In the genomic region with DNA sequence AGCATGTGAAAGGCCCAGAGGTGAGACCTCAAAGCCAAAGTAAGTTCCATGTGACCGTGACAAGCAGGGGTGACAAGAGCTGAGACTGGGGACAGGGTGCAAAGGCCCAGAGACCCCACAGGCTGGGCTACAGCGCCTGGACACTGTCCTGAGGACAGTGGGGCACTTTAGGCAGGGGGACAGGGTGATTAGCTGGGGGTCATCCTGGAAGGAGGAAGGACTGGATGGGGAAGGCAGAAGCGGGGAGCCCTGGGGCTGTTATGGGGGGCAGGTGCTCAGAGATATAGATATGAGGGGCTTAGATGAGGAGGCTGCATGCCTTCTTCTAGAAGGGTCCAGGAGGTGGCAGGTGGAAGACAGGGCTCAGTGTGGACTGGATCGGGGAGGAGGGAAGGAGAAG, we compare ENCODE assay signal across 24 cellular contexts. TPM values are rescaled to one million over a fixed set of nuclear protein-coding genes. Genes with fewer than 3 reads are reported as not detected.
DNase-seq lines count a peak whose midpoint lies in the region; ATAC-seq and TF ChIP-seq lines count a peak whose summit lies in the region.
"Had no signal": no experiment of that assay in that cellular context is flagged by ENCODE, and none has a peak within 500 bp of the region (broad histone marks: within the 10 kb centered on the region; RNA-seq: fewer than 3 reads in every experiment).

No MANE protein-coding gene starts in this region.

- no peak overlapping the region for H2AFZ ChIP-seq in neuronal stem cell (ENCODE audit: low read length)
- H2AFZ ChIP-seq: GM23248 had no signal

- no peaks in the 10 kb centered on the region for H3K9me3 Mint-ChIP-seq in activated naive CD4-positive, alpha-beta T cell treated with anti-CD3 and anti-CD28 coated beads, Interleukin-2, amount 50 U/mL, for 24 hours
- no peaks in the 10 kb centered on the region for H3K9me3 Mint-ChIP-seq in activated naive CD4-positive, alpha-beta T cell treated with anti-CD3 and anti-CD28 coated beads for 36 hours
- H3K9me3 Mint-ChIP-seq in Calu3 (ENCODE audit: low read depth, unreplicated experiment) (no peaks in the 10 kb centered on the region), brain (no peaks in the 10 kb centered on the region)
- H3K9me3 Mint-ChIP-seq: CD4-positive, alpha-beta memory T cell had no signal

- no peak for DNase-seq in activated naive CD4-positive, alpha-beta T cell treated with anti-CD3 and anti-CD28 coated beads for 36 hours
- no peak for DNase-seq in Calu3
- DNase-seq in neuronal stem cell (ENCODE audit: low spot score) = no peak
- no peak for DNase-seq in islet precursor cell
- DNase-seq in NCI-H187 treated with DMSO at 0.1 percent for 48 hours (lab: John Stamatoyannopoulos, UW) = no peak
- DNase-seq: AML-193; C1 segment of cervical spinal cord; CD4-positive, alpha-beta memory T cell; COR-L47; GM23248; HCEC 1CT; KG1; MG63; NCI-H1105 treated with DMSO at 0.1 percent for 48 hours; NCI-H146; NCI-H2029; NCI-H446; NCI-H524 treated with DMSO at 0.1 percent for 48 hours; NCI-H774; SJCRH30 had no signal

- no peak overlapping the region for H3K4me3 Mint-ChIP-seq in activated naive CD4-positive, alpha-beta T cell treated with anti-CD3 and anti-CD28 coated beads, Interleukin-2, amount 50 U/mL, for 24 hours
- no peak overlapping the region for H3K4me3 Mint-ChIP-seq in activated naive CD4-positive, alpha-beta T cell treated with anti-CD3 and anti-CD28 coated beads for 36 hours
- no peak overlapping the region for H3K4me3 Mint-ChIP-seq in Calu3 (ENCODE audit: low read depth, unreplicated experiment)
- no peak overlapping the region for H3K4me3 Mint-ChIP-seq in brain
- H3K4me3 Mint-ChIP-seq: CD4-positive, alpha-beta memory T cell had no signal

- no peak overlapping the region for H4K91ac ChIP-seq in neuronal stem cell (ENCODE audit: low read depth, low read length, poor library complexity)

- peaks cover 15 to 19% of the 10 kb centered on the region in 2 donors for H3K4me1 ChIP-seq in neuronal stem cell (ENCODE audit: control insufficient read depth in 2 of 2, insufficient read depth in 1 of 2, low read depth in 1 of 2, low read length in 2 of 2)

- peak overlapping the region; percentile 65 for H3K23ac ChIP-seq in neuronal stem cell (ENCODE audit: low read depth, low read length, poor library complexity)

- TF ChIP-seq CTCF in Calu3 (IDR thresholded peaks at IDR 0.05; ENCODE audit: unreplicated experiment) (no peak), brain (conservative IDR thresholded peaks at IDR 0.05) (no peak)

- no peak overlapping the region for H3K4me2 ChIP-seq in neuronal stem cell (ENCODE audit: insufficient read depth, low read length, poor library complexity, severe bottlenecking)

- H2BK15ac ChIP-seq in neuronal stem cell (ENCODE audit: low read length) = no peak overlapping the region

- no peak overlapping the region for H4K8ac ChIP-seq in neuronal stem cell (ENCODE audit: low read depth, low read length)

- no peaks in the 10 kb centered on the region for H3K9me3 ChIP-seq in neuronal stem cell (replicated peaks in 1 of 2; ENCODE audit: control insufficient read depth in 2 of 2, insufficient read depth in 1 of 2, low read depth in 1 of 2, low read length in 2 of 2)
- H3K9me3 ChIP-seq: MG63, SJCRH30 had no signal

- no CpG with 5 or more reads among the region's 4 CpGs for WGBS in neuronal stem cell (ENCODE audit: extremely low coverage in 2 of 2, insufficient read length in 2 of 2, insufficient replicate concordance in 1 of 2), 2 donors

- no peak overlapping the region for H3K14ac ChIP-seq in neuronal stem cell (ENCODE audit: low read length)

- peak overlapping the region; percentile 11 for H3K27ac Mint-ChIP-seq in activated naive CD4-positive, alpha-beta T cell treated with anti-CD3 and anti-CD28 coated beads, Interleukin-2, amount 50 U/mL, for 24 hours
- H3K27ac Mint-ChIP-seq in activated naive CD4-positive, alpha-beta T cell treated with anti-CD3 and anti-CD28 coated beads for 36 hours = no peak overlapping the region
- peak overlapping the region; percentile 4 for H3K27ac Mint-ChIP-seq in Calu3 (ENCODE audit: unreplicated experiment)
- H3K27ac Mint-ChIP-seq in brain = peak overlapping the region in 3 of 5 experiments; percentile 31 to 64 (median 45)
- H3K27ac Mint-ChIP-seq: CD4-positive, alpha-beta memory T cell had no signal

- H2AK5ac ChIP-seq in neuronal stem cell (ENCODE audit: low read depth, low read length) = no peak overlapping the region

- no peak for ATAC-seq in GM18498 (IDR thresholded peaks at IDR 0.05; ENCODE audit: unreplicated experiment)

- H3K36me3 Mint-ChIP-seq in activated naive CD4-positive, alpha-beta T cell treated with anti-CD3 and anti-CD28 coated beads, Interleukin-2, amount 50 U/mL, for 24 hours = no peaks in the 10 kb centered on the region
- no peaks in the 10 kb centered on the region for H3K36me3 Mint-ChIP-seq in activated naive CD4-positive, alpha-beta T cell treated with anti-CD3 and anti-CD28 coated beads for 36 hours (ENCODE audit: low read depth)
- peaks cover 71% of the 10 kb centered on the region for H3K36me3 Mint-ChIP-seq in Calu3 (ENCODE audit: insufficient read depth, unreplicated experiment)
- peaks cover 12% of the 10 kb centered on the region for H3K36me3 Mint-ChIP-seq in brain
- H3K36me3 Mint-ChIP-seq: CD4-positive, alpha-beta memory T cell had no signal

- no peaks in the 10 kb centered on the region for H3K27me3 ChIP-seq in neuronal stem cell (ENCODE audit: control insufficient read depth in 3 of 3, insufficient read depth in 3 of 3, low read depth in 1 of 3, low read length in 3 of 3)
- H3K27me3 ChIP-seq: MG63, SJCRH30 had no signal

- no peaks in the 10 kb centered on the region for H3K4me1 Mint-ChIP-seq in activated naive CD4-positive, alpha-beta T cell treated with anti-CD3 and anti-CD28 coated beads, Interleukin-2, amount 50 U/mL, for 24 hours
- no peaks in the 10 kb centered on the region for H3K4me1 Mint-ChIP-seq in activated naive CD4-positive, alpha-beta T cell treated with anti-CD3 and anti-CD28 coated beads for 36 hours (ENCODE audit: low read depth)
- H3K4me1 Mint-ChIP-seq in Calu3 (ENCODE audit: low read depth, unreplicated experiment) (no peaks in the 10 kb centered on the region), brain (peaks cover 30% of the 10 kb centered on the region)
- H3K4me1 Mint-ChIP-seq: CD4-positive, alpha-beta memory T cell had no signal

- peaks cover 40 to 49% of the 10 kb centered on the region in 2 donors for H3K36me3 ChIP-seq in neuronal stem cell (replicated peaks in 1 of 2; ENCODE audit: control insufficient read depth in 2 of 2, insufficient read depth in 2 of 2, low read length in 2 of 2)
- H3K36me3 ChIP-seq: MG63, SJCRH30 had no signal

- no TSS peak for BruUV-seq in Calu3 (replicated peaks; lab: Mats Ljungman, UMichigan)

- CTCF ChIA-PET in activated naive CD4-positive, alpha-beta T cell treated with anti-CD3 and anti-CD28 coated beads for 36 hours (lab: Charles Lee) = interaction anchor here (0.6 kb wide), 1 partner anchor 176 kb away, joined by 3 read pairs; no protein-coding TSS in a partner anchor
- CTCF ChIA-PET in Calu3 (lab: Charles Lee) = no interaction called here

- no peak overlapping the region for H2BK12ac ChIP-seq in neuronal stem cell (ENCODE audit: low read length)

- H2BK5ac ChIP-seq in neuronal stem cell (ENCODE audit: low read length) = peak overlapping the region; percentile 53

- no peak overlapping the region for H3K9ac ChIP-seq in neuronal stem cell (ENCODE audit: low read depth, low read length, poor library complexity)
- H3K9ac ChIP-seq: GM23248 had no signal

- no peaks in the 10 kb centered on the region for H3K27me3 Mint-ChIP-seq in activated naive CD4-positive, alpha-beta T cell treated with anti-CD3 and anti-CD28 coated beads, Interleukin-2, amount 50 U/mL, for 24 hours
- no peaks in the 10 kb centered on the region for H3K27me3 Mint-ChIP-seq in activated naive CD4-positive, alpha-beta T cell treated with anti-CD3 and anti-CD28 coated beads for 36 hours (ENCODE audit: low read depth)
- H3K27me3 Mint-ChIP-seq in Calu3 (ENCODE audit: unreplicated experiment) (peaks cover 17% of the 10 kb centered on the region), brain (no peaks in the 10 kb centered on the region)

- no peak overlapping the region for H3K18ac ChIP-seq in neuronal stem cell (ENCODE audit: low read length)

- intact Hi-C loops in activated naive CD4-positive, alpha-beta T cell treated with anti-CD3 and anti-CD28 coated beads for 36 hours (cut with micrococcal nuclease) = no loop called here
- intact Hi-C loops in Calu3 (cut with micrococcal nuclease; ENCODE audit: unreplicated experiment) = no loop called here

- H3K4ac ChIP-seq in neuronal stem cell (ENCODE audit: low read length) = no peak overlapping the region

- H2BK120ac ChIP-seq in neuronal stem cell (ENCODE audit: low read depth, low read length) = no peak overlapping the region

- H3K27ac ChIP-seq in neuronal stem cell (replicated peaks; ENCODE audit: low read length) = no peak overlapping the region
- H3K27ac ChIP-seq: GM23248, SJCRH30 had no signal

- H3K79me1 ChIP-seq in neuronal stem cell (ENCODE audit: low read depth, low read length) = peaks cover 36% of the 10 kb centered on the region

- H3K4me3 ChIP-seq in neuronal stem cell (ENCODE audit: low read length in 2 of 2) = no peak overlapping the region
- H3K4me3 ChIP-seq: GM23248, MG63, SJCRH30 had no signal

RNA-seq across cellular contexts. Expression of gene KIF1A, which starts 31.5 kb away (rescaled TPM):
- total RNA-seq in activated naive CD4-positive, alpha-beta T cell treated with anti-CD3 and anti-CD28 coated beads for 36 hours = 1 to 10 TPM; 8.4 TPM
- 280 and 298 TPM in 2 replicates for total RNA-seq in Calu3 (2022)
- 574 TPM for polyA plus RNA-seq in brain (ENCODE audit: insufficient read depth, low read depth, low replicate concordance)
- 32.5 TPM for polyA plus RNA-seq in neuronal stem cell (2013, experiment 1 of 2)
- polyA plus RNA-seq in neuronal stem cell (2013, experiment 2 of 2) = 33.9 TPM
- total RNA-seq: CD4-positive, alpha-beta memory T cell had no signal
- polyA plus RNA-seq: AG04450; CD4-positive, alpha-beta memory T cell had no signal

Comparison
In these comparisons a context has a peak if more than half of its experiments do, and no peak if none do; other contexts are left out.
1. RNA of gene KIF1A, which starts 31.5 kb away (total RNA-seq): 280 to 298 TPM in Calu3; 8.4 TPM in activated naive CD4-positive, alpha-beta T cell treated with anti-CD3 and anti-CD28 coated beads for 36 hours; every median in the first group is over 10 times any median in the second.